10 cellular contexts compared by ENCODE assay signal in the genomic region with DNA sequence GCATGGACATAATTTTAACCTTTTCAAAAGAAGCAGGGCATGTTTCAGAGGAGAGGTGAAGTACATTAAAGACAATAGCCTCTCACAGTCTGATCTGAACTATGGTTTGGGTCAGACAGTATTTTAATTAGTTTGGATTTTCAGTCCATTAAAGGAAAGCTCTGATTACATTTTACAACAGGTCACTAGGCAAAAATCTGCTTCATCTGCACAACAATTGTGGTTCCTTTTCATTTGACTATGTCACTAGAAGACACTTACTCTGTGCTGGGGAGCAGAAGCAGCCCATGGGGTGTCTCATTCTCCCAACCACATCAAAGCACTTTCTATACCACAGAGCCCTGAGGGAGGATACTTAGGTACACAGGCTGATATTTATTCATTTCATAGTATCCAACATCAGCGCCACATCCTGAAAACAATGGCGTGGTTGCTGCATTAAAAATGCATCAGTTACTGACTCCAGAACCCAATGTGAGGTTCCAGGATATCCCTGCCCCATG. TPM values are rescaled to one million over a fixed set of nuclear protein-coding genes. Genes with fewer than 3 reads are reported as not detected.
DNase-seq lines count a peak whose midpoint lies in the region; ATAC-seq and FAIRE-seq lines count a peak whose summit lies in the region.
"Had no signal": no experiment of that assay in that cellular context is flagged by ENCODE, and none has a peak within 500 bp of the region (broad histone marks: within the 10 kb centered on the region; RNA-seq: fewer than 3 reads in every experiment).

No MANE protein-coding gene starts in this region.

- FAIRE-seq in urothelium cell line (lab: Jason Lieb, UNC) (no peak), small intestine (lab: Jason Lieb, UNC) (no peak)

- peak; percentile 10 for DNase-seq in stimulated activated CD4-positive, alpha-beta T cell treated with anti-CD3 and anti-CD28 coated beads, Interleukin-1b, Interleukin-23, amount 100 ng/mL, for 48 hours
- no peak for DNase-seq in stimulated activated CD4-positive, alpha-beta T cell treated with anti-CD3 and anti-CD28 coated beads, Interleukin-4, amount 100 ng/mL, for 1 hour
- peak; percentile 10 for DNase-seq in activated effector memory CD4-positive, alpha-beta T cell treated with Interleukin-2 at 50 U/mL for 16 hours
- DNase-seq in urothelium cell line (ENCODE audit: low spot score) (peak; percentile 11), small intestine (no peak), Right ventricle myocardium inferior (ENCODE audit: missing footprints) (no peak)
- DNase-seq: foreskin melanocyte, Karpas-422 had no signal

- peak overlapping the region; percentile 52 for H3K27ac ChIP-seq in HUES48 (ENCODE audit: low read depth, low read length)
- no peak overlapping the region for H3K27ac ChIP-seq in small intestine (ENCODE audit: low read depth in 1 of 2, low read length in 1 of 2)

- WGBS in small intestine, 3 donors = 65 to 87% (median 85%) methylated on average over 2 of the region's 2 CpGs

- no peaks in the 10 kb centered on the region for H3K36me3 ChIP-seq in HUES48 (ENCODE audit: control insufficient read depth, insufficient read depth, low read length)
- H3K36me3 ChIP-seq in small intestine (ENCODE audit: control insufficient read depth in 2 of 2, insufficient read depth in 2 of 2, low read length in 2 of 2) = no peaks in the 10 kb centered on the region

- H3K27me3 ChIP-seq in HUES48 (ENCODE audit: control insufficient read depth, insufficient read depth, low read length) (no peaks in the 10 kb centered on the region), small intestine (ENCODE audit: control insufficient read depth in 2 of 2, insufficient read depth in 2 of 2, low read length in 2 of 2) (no peaks in the 10 kb centered on the region)

- H3K4me1 ChIP-seq in HUES48 (ENCODE audit: control insufficient read depth, insufficient read depth, low read length) (peaks cover 50% of the 10 kb centered on the region), small intestine (ENCODE audit: control insufficient read depth in 2 of 2, insufficient read depth in 1 of 2, low read depth in 1 of 2, low read length in 1 of 2) (peaks cover 0 to 2% of the 10 kb centered on the region in 2 donors)

- H3K4me3 ChIP-seq in HUES48 (ENCODE audit: low read depth, low read length) (no peak overlapping the region), small intestine (ENCODE audit: low read depth in 1 of 2, low read length in 2 of 2) (no peak overlapping the region)

- ATAC-seq in HG02623 (IDR thresholded peaks at IDR 0.05; ENCODE audit: unreplicated experiment) (no peak), Right ventricle myocardium inferior (no peak)

- H3K9me3 ChIP-seq in HUES48 (ENCODE audit: control insufficient read depth, insufficient read depth, low read length) (no peaks in the 10 kb centered on the region), small intestine (ENCODE audit: control insufficient read depth, low read depth) (no peaks in the 10 kb centered on the region)

- intact Hi-C loops in Right ventricle myocardium inferior (cut with DNase I) = no loop called here

- H3K9ac ChIP-seq in HUES48 (ENCODE audit: low read depth, low read length) = no peak overlapping the region

RNA-seq across cellular contexts. Expression of a gene that starts 36.6 kb away (rescaled TPM):
- 10 to 100 TPM; 42.7 to 91.9 (median 46.7) TPM for polyA plus RNA-seq in small intestine
- 41.3 TPM for total RNA-seq in Right ventricle myocardium inferior

Comparison
In these comparisons a context has a peak if more than half of its experiments do, and no peak if none do; other contexts are left out.
1. DNase-seq: peak in stimulated activated CD4-positive, alpha-beta T cell treated with anti-CD3 and anti-CD28 coated beads, Interleukin-1b, Interleukin-23, amount 100 ng/mL, for 48 hours (single experiment), activated effector memory CD4-positive, alpha-beta T cell treated with Interleukin-2 at 50 U/mL for 16 hours (single experiment) and urothelium cell line (single experiment); none in stimulated activated CD4-positive, alpha-beta T cell treated with anti-CD3 and anti-CD28 coated beads, Interleukin-4, amount 100 ng/mL, for 1 hour (single experiment), small intestine (single experiment) and Right ventricle myocardium inferior (single experiment).